Comparison of ENCODE assay signal across 18 cellular contexts in genomic region chr22:42280836-42281235, GRCh38. TPM values are rescaled to one million over a fixed set of nuclear protein-coding genes. Genes with fewer than 3 reads are reported as not detected.
DNase-seq lines count a peak whose midpoint lies in the region; ATAC-seq, FAIRE-seq and TF ChIP-seq lines count a peak whose summit lies in the region.
"Had no signal": no experiment of that assay in that cellular context is flagged by ENCODE, and none has a peak within 500 bp of the region (broad histone marks: within the 10 kb centered on the region; RNA-seq: fewer than 3 reads in every experiment).

No MANE protein-coding gene starts in this region.

- H3K36me3 ChIP-seq in BLaER1 treated with 17β-estradiol and CSF1 and Interleukin-3, amounts not matched to agents 10 nM and 100 nM: no peaks in the 10 kb centered on the region
- H3K36me3 ChIP-seq in Caco-2 (ENCODE audit: control insufficient read depth, insufficient read depth, low read length) (0 out of 2 replicates have a peak, but pooled peaks cover 2% of the 10 kb centered on the region), H1 (ENCODE audit: control insufficient read depth in 2 of 4, insufficient read depth in 4 of 4, low read length in 3 of 4) (no peaks in the 10 kb centered on the region), neuronal stem cell (replicated peaks in 1 of 2; ENCODE audit: control insufficient read depth in 2 of 2, insufficient read depth in 2 of 2, low read length in 2 of 2) (no peaks in the 10 kb centered on the region)
- H3K36me3 ChIP-seq: SJCRH30 had no signal

- H3K14ac ChIP-seq in H1 (ENCODE audit: insufficient read length) (no peak overlapping the region), neuronal stem cell (ENCODE audit: low read length) (peak overlapping the region; percentile 25)

- H3K18ac ChIP-seq in H1 (ENCODE audit: extremely low read depth, low read length) (no peak overlapping the region), neuronal stem cell (ENCODE audit: low read length) (no peak overlapping the region)

- peaks cover 28 to 89% (median 83%) of the 10 kb centered on the region in 10 experiments for H3K4me1 ChIP-seq in BLaER1 treated with 17β-estradiol and CSF1 and Interleukin-3, amounts not matched to agents 10 nM and 100 nM
- H3K4me1 ChIP-seq in Caco-2 (peaks cover 69% of the 10 kb centered on the region), H1 (replicated peaks in 1 of 4; ENCODE audit: control insufficient read depth in 3 of 4, insufficient read depth in 4 of 4, low read length in 3 of 4) (peaks cover 8 to 26% (median 14%) of the 10 kb centered on the region in 4 experiments), neuronal stem cell (ENCODE audit: control insufficient read depth in 2 of 2, insufficient read depth in 1 of 2, low read depth in 1 of 2, low read length in 2 of 2) (peaks cover 20 to 25% of the 10 kb centered on the region in 2 donors)
- H3K4me1 ChIP-seq: SJCRH30 had no signal

- no peak for TF ChIP-seq CTCF in Caco-2 (IDR thresholded peaks at IDR 0.05; ENCODE audit: insufficient read depth in 1 of 2, low read depth in 1 of 2, low read length in 1 of 2, severe bottlenecking in 1 of 2, unreplicated experiment in 1 of 2)
- TF ChIP-seq CTCF in H1 (IDR thresholded peaks at IDR 0.05; ENCODE audit: control extremely low read depth in 1 of 3, insufficient read depth in 1 of 3, low read depth in 1 of 3, low read length in 3 of 3): no peak

- peaks cover 0 to 32% (median 0%) of the 10 kb centered on the region in 11 experiments; a peak in 9 of 22 replicates for H4K20me1 ChIP-seq in BLaER1 treated with 17β-estradiol and CSF1 and Interleukin-3, amounts not matched to agents 10 nM and 100 nM
- H4K20me1 ChIP-seq in H1 (replicated peaks in 1 of 2; ENCODE audit: control insufficient read depth in 1 of 2, insufficient read depth in 2 of 2, low read length in 2 of 2): peaks cover 18 to 38% of the 10 kb centered on the region in 2 experiments

- H3K9me3 ChIP-seq in BLaER1 treated with 17β-estradiol and CSF1 and Interleukin-3, amounts not matched to agents 10 nM and 100 nM (replicated peaks in 1 of 11): no peaks in the 10 kb centered on the region
- H3K9me3 ChIP-seq in Caco-2 (no peaks in the 10 kb centered on the region), H1 (ENCODE audit: insufficient read depth in 2 of 2, low read depth in 1 of 2, low read length in 1 of 2) (no peaks in the 10 kb centered on the region), neuronal stem cell (replicated peaks in 1 of 2; ENCODE audit: control insufficient read depth in 2 of 2, insufficient read depth in 1 of 2, low read depth in 1 of 2, low read length in 2 of 2) (no peaks in the 10 kb centered on the region)
- H3K9me3 ChIP-seq: SJCRH30 had no signal

- no peaks in the 10 kb centered on the region for H3K79me2 ChIP-seq in H1 (ENCODE audit: control insufficient read depth in 1 of 2, insufficient read depth in 2 of 2, low read length in 2 of 2)

- CTCF ChIA-PET in Caco-2 (lab: Charles Lee): interaction anchor here (1.6 kb wide), 1 partner anchor 23 kb away, joined by 6 read pairs; no protein-coding TSS in a partner anchor
- CTCF ChIA-PET in H1 (lab: Charles Lee; ENCODE audit: partially characterized antibody): interaction anchor here (0.6 to 4.3 kb wide), 16 partner anchors 12 to 165 kb away, joined by 3 to 27 read pairs (median 4); no protein-coding TSS in a partner anchor

- H2BK5ac ChIP-seq in H1 (ENCODE audit: low read depth, low read length) (no peak overlapping the region), neuronal stem cell (ENCODE audit: low read length) (no peak overlapping the region)

- H2BK20ac ChIP-seq in H1 (ENCODE audit: low read length): no peak overlapping the region

- no peak overlapping the region for H3K27ac ChIP-seq in BLaER1 treated with 17β-estradiol and CSF1 and Interleukin-3, amounts not matched to agents 10 nM and 100 nM
- no peak overlapping the region for H3K27ac ChIP-seq in H1 (ENCODE audit: low read depth, low read length)
- H3K27ac ChIP-seq in neuronal stem cell (replicated peaks; ENCODE audit: low read length): no peak overlapping the region
- H3K27ac ChIP-seq: GM23248, SJCRH30 had no signal

- no peak for FAIRE-seq in H1 (lab: Jason Lieb, UNC)

- H4K8ac ChIP-seq in H1 (ENCODE audit: extremely low read depth, insufficient read depth, low read length) (peak overlapping the region; percentile 9), neuronal stem cell (ENCODE audit: low read depth, low read length) (no peak overlapping the region)

- no peak overlapping the region for H4K91ac ChIP-seq in H1 (replicated peaks; ENCODE audit: insufficient read length, low read length)
- H4K91ac ChIP-seq in neuronal stem cell (ENCODE audit: low read depth, low read length, poor library complexity): no peak overlapping the region

- ATAC-seq in GM19395 (IDR thresholded peaks at IDR 0.05; ENCODE audit: unreplicated experiment) (no peak), HG03342 (IDR thresholded peaks at IDR 0.05; ENCODE audit: unreplicated experiment) (no peak)
- ATAC-seq: PC-3 had no signal

- peaks cover 0 to 21% (median 13%) of the 10 kb centered on the region in 11 experiments; a peak in 12 of 22 replicates for H3K27me3 ChIP-seq in BLaER1 treated with 17β-estradiol and CSF1 and Interleukin-3, amounts not matched to agents 10 nM and 100 nM
- H3K27me3 ChIP-seq in Caco-2 (replicated peaks; ENCODE audit: control insufficient read depth, insufficient read depth, low read length) (no peaks in the 10 kb centered on the region), H1 (replicated peaks in 1 of 4; ENCODE audit: control insufficient read depth in 3 of 4, extremely low read depth in 1 of 4, insufficient read depth in 3 of 4, low read length in 3 of 4) (peaks cover 0 to 64% (median 47%) of the 10 kb centered on the region in 4 experiments; a peak in 6 of 7 replicates), neuronal stem cell (ENCODE audit: control insufficient read depth in 3 of 3, insufficient read depth in 3 of 3, low read depth in 1 of 3, low read length in 3 of 3) (peaks cover 0 to 34% (median 0%) of the 10 kb centered on the region in 3 experiments)
- H3K27me3 ChIP-seq: SJCRH30 had no signal

- H3K9ac ChIP-seq in BLaER1 treated with 17β-estradiol and CSF1 and Interleukin-3, amounts not matched to agents 10 nM and 100 nM: peak overlapping the region in 3 of 11 experiments; percentile 11 to 39 (median 32); a peak in 3 of 22 replicates
- no peak overlapping the region for H3K9ac ChIP-seq in H1 (replicated peaks in 1 of 4; ENCODE audit: extremely low read depth in 1 of 4, low read depth in 3 of 4, low read length in 3 of 4)
- no peak overlapping the region for H3K9ac ChIP-seq in neuronal stem cell (ENCODE audit: low read depth, low read length, poor library complexity)
- H3K9ac ChIP-seq: GM23248 had no signal

- H3K27me3 Mint-ChIP-seq in Caco-2 (ENCODE audit: insufficient read depth, unreplicated experiment): no peaks in the 10 kb centered on the region

- H3K27ac Mint-ChIP-seq in Caco-2 (ENCODE audit: unreplicated experiment): peak overlapping the region; percentile 75

- TF ChIP-seq POLR2A in H1 (IDR thresholded peaks at IDR 0.05; ENCODE audit: control extremely low read depth in 1 of 2, low read depth in 2 of 2, low read length in 2 of 2): no peak

- H3K4me2 ChIP-seq in BLaER1 treated with 17β-estradiol and CSF1 and Interleukin-3, amounts not matched to agents 10 nM and 100 nM: peak overlapping the region in 8 of 11 experiments; percentile 31 to 100 (median 96); a peak in 16 of 22 replicates
- no peak overlapping the region for H3K4me2 ChIP-seq in H1 (ENCODE audit: insufficient read depth in 1 of 2, low read depth in 2 of 2, low read length in 2 of 2)
- no peak overlapping the region for H3K4me2 ChIP-seq in neuronal stem cell (ENCODE audit: insufficient read depth, low read length, poor library complexity, severe bottlenecking)

- no peak for TF ChIP-seq EP300 in H1 (IDR thresholded peaks at IDR 0.05; ENCODE audit: borderline replicate concordance in 1 of 2, low read depth in 2 of 2, low read length in 2 of 2)

- H2BK12ac ChIP-seq in H1 (ENCODE audit: low read depth, low read length) (no peak overlapping the region), neuronal stem cell (ENCODE audit: low read length) (no peak overlapping the region)

- peaks cover 31% of the 10 kb centered on the region for H3K4me1 Mint-ChIP-seq in Caco-2 (ENCODE audit: low read depth, unreplicated experiment)

- no peak overlapping the region for H3K23ac ChIP-seq in H1 (ENCODE audit: insufficient read length)
- no peak overlapping the region for H3K23ac ChIP-seq in neuronal stem cell (ENCODE audit: low read depth, low read length, poor library complexity)

- no peaks in the 10 kb centered on the region for H3K9me3 Mint-ChIP-seq in Caco-2 (ENCODE audit: unreplicated experiment)

- H2BK120ac ChIP-seq in H1 (replicated peaks; ENCODE audit: low read depth, low read length): no peak overlapping the region
- H2BK120ac ChIP-seq in neuronal stem cell (ENCODE audit: low read depth, low read length): no peak overlapping the region

- H3K79me1 ChIP-seq in H1 (ENCODE audit: low read depth, low read length) (no peaks in the 10 kb centered on the region), neuronal stem cell (ENCODE audit: low read depth, low read length) (no peaks in the 10 kb centered on the region)

- H2AFZ ChIP-seq in H1 (ENCODE audit: low read length) (no peak overlapping the region), neuronal stem cell (ENCODE audit: low read length) (no peak overlapping the region)
- H2AFZ ChIP-seq: GM23248 had no signal

- intact Hi-C loops in Caco-2 (cut with micrococcal nuclease; ENCODE audit: unreplicated experiment): no loop called here

- H4K5ac ChIP-seq in H1 (ENCODE audit: insufficient read length, low read depth, low read length): no peak overlapping the region

- H2BK15ac ChIP-seq in H1 (ENCODE audit: low read length): no peak overlapping the region
- no peak overlapping the region for H2BK15ac ChIP-seq in neuronal stem cell (ENCODE audit: low read length)

- WGBS in H1 (ENCODE audit: extremely low coverage in 1 of 2, insufficient coverage in 1 of 2, insufficient read length in 1 of 2, insufficient replicate concordance in 2 of 2, low coverage in 1 of 2, low lambda C conversion rate in 2 of 2, missing lambda C conversion rate in 1 of 2), 2 experiments: 92% methylated on average over 5 of the region's 5 CpGs; no CpG with 5 or more reads in 1 of the 2 experiments
- WGBS in neuronal stem cell (ENCODE audit: extremely low coverage in 2 of 2, insufficient read length in 2 of 2, insufficient replicate concordance in 1 of 2), 2 donors: no CpG with 5 or more reads among the region's 5 CpGs

- no peak for TF ChIP-seq RAD21 in H1 (IDR thresholded peaks at IDR 0.05 in 1 of 2, conservative IDR thresholded peaks at IDR 0.05 in 1 of 2; ENCODE audit: low read depth in 2 of 2, low read length in 2 of 2)

- no peak overlapping the region for H3K4ac ChIP-seq in H1 (replicated peaks; ENCODE audit: insufficient read length, low read depth, low read length)
- no peak overlapping the region for H3K4ac ChIP-seq in neuronal stem cell (ENCODE audit: low read length)

- peaks cover 8% of the 10 kb centered on the region for H3K23me2 ChIP-seq in H1 (ENCODE audit: low read depth, low read length)

- H3K4me3 Mint-ChIP-seq in Caco-2 (ENCODE audit: unreplicated experiment): no peak overlapping the region

- peaks cover 19% of the 10 kb centered on the region for H3K36me3 Mint-ChIP-seq in Caco-2 (ENCODE audit: insufficient read depth, unreplicated experiment)

- H3K56ac ChIP-seq in H1 (replicated peaks; ENCODE audit: insufficient read length, low read depth, low read length): no peak overlapping the region

- BruUV-seq in Caco-2 (replicated peaks; lab: Mats Ljungman, UMichigan): no TSS peak

- no peak overlapping the region for H2AK5ac ChIP-seq in H1 (ENCODE audit: low read depth, low read length)
- no peak overlapping the region for H2AK5ac ChIP-seq in neuronal stem cell (ENCODE audit: low read depth, low read length)

- H3K4me3 ChIP-seq in BLaER1 treated with 17β-estradiol and CSF1 and Interleukin-3, amounts not matched to agents 10 nM and 100 nM: no peak overlapping the region
- H3K4me3 ChIP-seq in Caco-2 (ENCODE audit: low read depth, low read length) (no peak overlapping the region), H1 (ENCODE audit: extremely low read depth in 1 of 4, insufficient read depth in 2 of 4, low read depth in 3 of 4, low read length in 4 of 4) (no peak overlapping the region), neuronal stem cell (ENCODE audit: low read length in 2 of 2) (no peak overlapping the region)
- H3K4me3 ChIP-seq: GM23248, SJCRH30 had no signal

- POLR2A ChIA-PET in Caco-2 (lab: Charles Lee): no interaction called here
- POLR2A ChIA-PET in H1 (lab: Charles Lee; ENCODE audit: partially characterized antibody): interaction anchor here (0.9 to 1.9 kb wide), 5 partner anchors 12 to 159 kb away, joined by 3 to 7 read pairs (median 3); no protein-coding TSS in a partner anchor

- DNase-seq in Caco-2 (no peak), H1 (ENCODE audit: low read depth in 1 of 2, low spot score in 2 of 2) (no peak), neuronal stem cell (ENCODE audit: low spot score) (no peak), 8988T (no peak)
- DNase-seq: AML-193; Calu3; CD4-positive, CD25-positive, alpha-beta regulatory T cell; GF-D8; GM23248; NCI-H1105; NCI-H1694; NCI-H510A treated with DMSO at 0.1 percent for 48 hours; PC-3; RPMI8226 had no signal

RNA-seq across cellular contexts. Expression of gene TCF20, which starts 10.4 kb away (rescaled TPM):
- total RNA-seq in Caco-2 (2022): 81.7 and 82.7 TPM in 2 replicates
- 79.8 and 80.4 TPM in 2 replicates for total RNA-seq in H1 (2021; fragmentation: NEBNext Ultra II Directional; extraction: Animal tissue kit (Norgen Biotek cat#: 25700))
- polyA plus RNA-seq in H1 (2011; rRNA removed): 22.0 and 23.3 TPM in 2 replicates
- 30.3 TPM for polyA plus RNA-seq in H1 (2011; cell fraction: cytosol; rRNA removed)
- 38.0 TPM for polyA plus RNA-seq in H1 (2011; cell fraction: nucleus; rRNA removed)
- 32.2 to 35.2 TPM (median 33.5 TPM) in 4 replicates for polyA plus RNA-seq in H1 (2012, experiment 1 of 2)
- polyA plus RNA-seq in H1 (2012, experiment 2 of 2): 6.0 TPM
- polyA plus RNA-seq in H1 (2013, experiment 1 of 2): 23.5 TPM
- 22.7 TPM for polyA plus RNA-seq in H1 (2013, experiment 2 of 2)
- 101 TPM in 2 replicates for polyA minus RNA-seq in H1 (2011; rRNA and poly(A)+ RNA removed)
- polyA minus RNA-seq in H1 (2011; cell fraction: cytosol; rRNA and poly(A)+ RNA removed): 35.6 TPM
- polyA minus RNA-seq in H1 (2011; cell fraction: nucleus; rRNA and poly(A)+ RNA removed): 74.0 TPM
- polyA plus RNA-seq in neuronal stem cell (2013, experiment 1 of 2): 18.5 TPM
- polyA plus RNA-seq in neuronal stem cell (2013, experiment 2 of 2): 19.2 TPM

Comparison
In these comparisons a context has a peak if more than half of its experiments do, and no peak if none do; other contexts are left out.
1. H3K4me2 ChIP-seq: peak in BLaER1 treated with 17β-estradiol and CSF1 and Interleukin-3, amounts not matched to agents 10 nM and 100 nM (8 of 11); none in H1 (0 of 2) and neuronal stem cell (single experiment).